In the genomic region with DNA sequence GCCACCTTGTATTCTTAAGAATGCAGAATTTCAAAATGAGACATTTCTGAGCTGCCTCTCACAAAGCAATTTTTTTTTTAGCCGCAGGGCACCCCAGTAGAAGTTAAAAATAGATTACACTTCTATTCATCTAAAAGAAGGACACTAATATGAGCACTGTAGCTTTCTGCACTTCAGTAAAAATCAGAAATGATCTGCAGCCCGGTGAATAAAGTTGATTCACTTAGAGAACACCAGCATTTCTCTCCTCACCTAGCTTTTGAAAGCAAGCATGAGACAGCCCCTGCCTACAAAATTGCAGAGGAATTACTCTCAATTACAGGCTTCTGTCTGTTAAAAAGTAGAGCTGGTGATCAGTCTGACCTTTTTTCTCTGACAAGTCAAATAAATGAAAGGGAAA, we compare ENCODE assay signal across 1 cellular context.
TF ChIP-seq lines count a peak whose summit lies in the region.

No MANE protein-coding gene starts in this region.

TF ChIP-seq in K562, 482 proteins besides CTCF, POLR2A, EP300 and RAD21 (continued from another document):
- no peak for TF ChIP-seq ZNF318 (IDR thresholded peaks at IDR 0.05; ENCODE audit: borderline replicate concordance in 1 of 2, low read depth in 1 of 2)
- TF ChIP-seq TFAP4 (CRISPR knock-in tag; IDR thresholded peaks at IDR 0.05; ENCODE audit: borderline replicate concordance): no peak
- no peak for TF ChIP-seq CREB3L1 (IDR thresholded peaks at IDR 0.05; ENCODE audit: borderline replicate concordance, low read depth)
- TF ChIP-seq CCNT2 (IDR thresholded peaks at IDR 0.05; ENCODE audit: borderline replicate concordance, extremely low read depth, insufficient read length, low read depth, low read length): no peak
- TF ChIP-seq RCOR1 (IDR thresholded peaks at IDR 0.05; ENCODE audit: borderline replicate concordance in 1 of 2, low read depth in 2 of 2, low read length in 2 of 2): no peak
- TF ChIP-seq RNF2 (IDR thresholded peaks at IDR 0.05): no peak
- no peak for TF ChIP-seq FIP1L1 (IDR thresholded peaks at IDR 0.05; ENCODE audit: low read depth, low read length, poor library complexity, severe bottlenecking)
